1 cellular context compared by ENCODE assay signal in genomic region chr2:88074854-88075292, GRCh38.
TF ChIP-seq lines count a peak whose summit lies in the region.

No MANE protein-coding gene starts in this region.

TF ChIP-seq in SK-N-SH, 30 proteins besides CTCF, POLR2A, EP300 and RAD21 (continued from another document):
- TF ChIP-seq, protein P1, sequence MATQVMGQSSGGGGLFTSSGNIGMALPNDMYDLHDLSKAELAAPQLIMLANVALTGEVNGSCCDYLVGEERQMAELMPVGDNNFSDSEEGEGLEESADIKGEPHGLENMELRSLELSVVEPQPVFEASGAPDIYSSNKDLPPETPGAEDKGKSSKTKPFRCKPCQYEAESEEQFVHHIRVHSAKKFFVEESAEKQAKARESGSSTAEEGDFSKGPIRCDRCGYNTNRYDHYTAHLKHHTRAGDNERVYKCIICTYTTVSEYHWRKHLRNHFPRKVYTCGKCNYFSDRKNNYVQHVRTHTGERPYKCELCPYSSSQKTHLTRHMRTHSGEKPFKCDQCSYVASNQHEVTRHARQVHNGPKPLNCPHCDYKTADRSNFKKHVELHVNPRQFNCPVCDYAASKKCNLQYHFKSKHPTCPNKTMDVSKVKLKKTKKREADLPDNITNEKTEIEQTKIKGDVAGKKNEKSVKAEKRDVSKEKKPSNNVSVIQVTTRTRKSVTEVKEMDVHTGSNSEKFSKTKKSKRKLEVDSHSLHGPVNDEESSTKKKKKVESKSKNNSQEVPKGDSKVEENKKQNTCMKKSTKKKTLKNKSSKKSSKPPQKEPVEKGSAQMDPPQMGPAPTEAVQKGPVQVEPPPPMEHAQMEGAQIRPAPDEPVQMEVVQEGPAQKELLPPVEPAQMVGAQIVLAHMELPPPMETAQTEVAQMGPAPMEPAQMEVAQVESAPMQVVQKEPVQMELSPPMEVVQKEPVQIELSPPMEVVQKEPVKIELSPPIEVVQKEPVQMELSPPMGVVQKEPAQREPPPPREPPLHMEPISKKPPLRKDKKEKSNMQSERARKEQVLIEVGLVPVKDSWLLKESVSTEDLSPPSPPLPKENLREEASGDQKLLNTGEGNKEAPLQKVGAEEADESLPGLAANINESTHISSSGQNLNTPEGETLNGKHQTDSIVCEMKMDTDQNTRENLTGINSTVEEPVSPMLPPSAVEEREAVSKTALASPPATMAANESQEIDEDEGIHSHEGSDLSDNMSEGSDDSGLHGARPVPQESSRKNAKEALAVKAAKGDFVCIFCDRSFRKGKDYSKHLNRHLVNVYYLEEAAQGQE (IDR thresholded peaks at IDR 0.05; ENCODE audit: low read depth, low read length): no peak
- no peak for TF ChIP-seq RCOR1 (IDR thresholded peaks at IDR 0.05; ENCODE audit: low read length)
- peak; percentile 76; the same call in 1 of the 2 replicates for TF ChIP-seq MEF2A (IDR thresholded peaks at IDR 0.05; ENCODE audit: borderline replicate concordance, low read depth)
- peak; percentile 82 for TF ChIP-seq TCF12 (IDR thresholded peaks at IDR 0.05)
- TF ChIP-seq ZBTB33 (IDR thresholded peaks at IDR 0.05; ENCODE audit: borderline replicate concordance, low read depth): no peak
- no peak for TF ChIP-seq ELF1 (IDR thresholded peaks at IDR 0.05)
- TF ChIP-seq NRF1 (IDR thresholded peaks at IDR 0.05; ENCODE audit: low read depth, low read length): no peak
- no peak for TF ChIP-seq RFX5 (IDR thresholded peaks at IDR 0.05; ENCODE audit: low read length)
- peak; percentile 56 for TF ChIP-seq PBX3 (IDR thresholded peaks at IDR 0.05)
- no peak for TF ChIP-seq GABPA (IDR thresholded peaks at IDR 0.05; ENCODE audit: low read depth)
- TF ChIP-seq EZH2phosphoT487 (IDR thresholded peaks at IDR 0.05; ENCODE audit: borderline replicate concordance, low read depth): no peak
- no peak for TF ChIP-seq YY1 (IDR thresholded peaks at IDR 0.05; ENCODE audit: low read depth)
- TF ChIP-seq POLR2AphosphoS5 (IDR thresholded peaks at IDR 0.05; ENCODE audit: low read depth, low read length): peak; percentile 56; the same call in 1 of the 2 replicates
- no peak for TF ChIP-seq RXRA (IDR thresholded peaks at IDR 0.05; ENCODE audit: borderline replicate concordance, low read depth)
- no peak for TF ChIP-seq FOXJ3 (CRISPR knock-in tag; IDR thresholded peaks at IDR 0.05)
